ENCODE assay signal across 8 cellular contexts in genomic region chr15:78241017-78241416, GRCh38. TPM values are rescaled to one million over a fixed set of nuclear protein-coding genes. Genes with fewer than 3 reads are reported as not detected.
DNase-seq lines count a peak whose midpoint lies in the region; ATAC-seq and TF ChIP-seq lines count a peak whose summit lies in the region.

No MANE protein-coding gene starts in this region.

- no peaks in the 10 kb centered on the region for H3K27me3 Mint-ChIP-seq in activated T-cell treated with anti-CD3 and anti-CD28 coated beads, Interleukin-2, amount 50 U/mL, for 4 hours (ENCODE audit: low read depth)
- H3K27me3 Mint-ChIP-seq in nephron progenitor cell (ENCODE audit: low read depth, poor library complexity) = peaks cover 27% of the 10 kb centered on the region

- no peak overlapping the region for H3K27ac ChIP-seq in PC-3 (ENCODE audit: low read length)
- no peak overlapping the region for H3K27ac ChIP-seq in fibroblast of lung (ENCODE audit: insufficient read depth, low read length)

- peak; percentile 78 for TF ChIP-seq CTCF in PC-3 (conservative IDR thresholded peaks at IDR 0.05; ENCODE audit: low read depth, low read length)
- TF ChIP-seq CTCF in fibroblast of lung (conservative IDR thresholded peaks at IDR 0.05 in 1 of 2, IDR thresholded peaks at IDR 0.05 in 1 of 2; ENCODE audit: low read depth in 1 of 2, low read length in 2 of 2) = peak; percentile 81 to 88
- peak; percentile 83 for TF ChIP-seq CTCF in nephron progenitor cell (IDR thresholded peaks at IDR 0.05)

- peaks cover 2% of the 10 kb centered on the region for H3K4me1 Mint-ChIP-seq in activated T-cell treated with anti-CD3 and anti-CD28 coated beads, Interleukin-2, amount 50 U/mL, for 4 hours (ENCODE audit: low read depth)
- H3K4me1 Mint-ChIP-seq in nephron progenitor cell = peaks cover 40% of the 10 kb centered on the region

- peak overlapping the region; percentile 66 for H2AFZ ChIP-seq in PC-3 (ENCODE audit: low read length)
- no peak overlapping the region for H2AFZ ChIP-seq in fibroblast of lung (ENCODE audit: low read length)

- H3K36me3 ChIP-seq in PC-3 (ENCODE audit: low read depth, low read length) (no peaks in the 10 kb centered on the region), fibroblast of lung (ENCODE audit: control insufficient read depth, insufficient read depth, low read length) (no peaks in the 10 kb centered on the region)

- H3K27me3 ChIP-seq in PC-3 (ENCODE audit: low read length) = no peaks in the 10 kb centered on the region
- peaks cover 3% of the 10 kb centered on the region for H3K27me3 ChIP-seq in fibroblast of lung (ENCODE audit: control insufficient read depth, insufficient read depth, low read length)

- POLR2A ChIA-PET in PC-3 (lab: Charles Lee; ENCODE audit: unreplicated experiment) = no interaction called here

- H3K27ac Mint-ChIP-seq in nephron progenitor cell = no peak overlapping the region

- H3K36me3 Mint-ChIP-seq in activated T-cell treated with anti-CD3 and anti-CD28 coated beads, Interleukin-2, amount 50 U/mL, for 4 hours (ENCODE audit: insufficient read depth) = no peaks in the 10 kb centered on the region
- H3K36me3 Mint-ChIP-seq in nephron progenitor cell (ENCODE audit: low read depth) = no peaks in the 10 kb centered on the region

- H3K4me3 ChIP-seq in PC-3 (ENCODE audit: low read length) (no peak overlapping the region), fibroblast of lung (replicated peaks in 1 of 4; ENCODE audit: control extremely low read depth in 1 of 4, insufficient read depth in 1 of 4, low read depth in 3 of 4, low read length in 4 of 4) (no peak overlapping the region)

- no peak overlapping the region for H3K4me3 Mint-ChIP-seq in activated T-cell treated with anti-CD3 and anti-CD28 coated beads, Interleukin-2, amount 50 U/mL, for 4 hours
- no peak overlapping the region for H3K4me3 Mint-ChIP-seq in nephron progenitor cell

- no peaks in the 10 kb centered on the region for H3K4me1 ChIP-seq in PC-3 (ENCODE audit: insufficient read depth, low read length)
- H3K4me1 ChIP-seq in fibroblast of lung (ENCODE audit: control insufficient read depth, extremely low read depth, insufficient read depth, low read length) = no peaks in the 10 kb centered on the region

- intact Hi-C loops in PC-3 (cut with micrococcal nuclease) = loop anchor here (1.0 to 5.0 kb wide), 4 partner anchors 44 to 128 kb away; partner anchors contain the start of gene CIB2

- no TSS peak for BruUV-seq in PC-3 (replicated peaks; lab: Mats Ljungman, UMichigan)

- H3K9me3 ChIP-seq in PC-3 (ENCODE audit: low read length) (no peaks in the 10 kb centered on the region), fibroblast of lung (ENCODE audit: control insufficient read depth, insufficient read depth, low read depth, low read length) (no peaks in the 10 kb centered on the region)

- CTCF ChIA-PET in PC-3 (lab: Charles Lee) = interaction anchor here (1.2 kb wide), 1 partner anchor 63 kb away, joined by 5 read pairs; no protein-coding TSS in a partner anchor

- peak; percentile 69 for DNase-seq in DMS114 treated with DMSO at 0.1 percent for 48 hours (lab: John Stamatoyannopoulos, UW; ENCODE audit: unreplicated experiment)
- peak; percentile 42 for DNase-seq in HS-27A (ENCODE audit: low read depth)
- peak; percentile 81 for DNase-seq in PC-3
- peak; percentile 82 for DNase-seq in activated T-cell treated with anti-CD3 and anti-CD28 coated beads, Interleukin-2, amount 50 U/mL, for 4 hours
- peak; percentile 47 to 72 for DNase-seq in fibroblast of lung (ENCODE audit: low read depth in 2 of 2)
- DNase-seq in nephron progenitor cell = peak; percentile 94
- peak; percentile 37 to 83 (median 70) for DNase-seq in stimulated activated naive CD4-positive, alpha-beta T cell (lab: John Stamatoyannopoulos, UW)

- no peaks in the 10 kb centered on the region for H3K79me2 ChIP-seq in PC-3 (ENCODE audit: low read length)
- no peaks in the 10 kb centered on the region for H3K79me2 ChIP-seq in fibroblast of lung (ENCODE audit: control insufficient read depth, insufficient read depth, low read length)

- H3K9me2 ChIP-seq in PC-3 (replicated peaks; ENCODE audit: low read length) = no peaks in the 10 kb centered on the region

- H3F3A ChIP-seq in PC-3 (ENCODE audit: low read length, unreplicated experiment) = no peaks in the 10 kb centered on the region

- ATAC-seq in PC-3 = peak; percentile 98
- peak; percentile 90 to 91 for ATAC-seq in activated T-cell treated with anti-CD3 and anti-CD28 coated beads, Interleukin-2, amount 50 U/mL, for 4 hours
- no peak for ATAC-seq in GM21576 (IDR thresholded peaks at IDR 0.05; ENCODE audit: unreplicated experiment)

- H3K9me3 Mint-ChIP-seq in activated T-cell treated with anti-CD3 and anti-CD28 coated beads, Interleukin-2, amount 50 U/mL, for 4 hours = no peaks in the 10 kb centered on the region
- peaks cover 5% of the 10 kb centered on the region for H3K9me3 Mint-ChIP-seq in nephron progenitor cell

- H3K9ac ChIP-seq in PC-3 (ENCODE audit: low read length) (no peak overlapping the region), fibroblast of lung (ENCODE audit: insufficient read depth, low read length) (no peak overlapping the region)

- H4K20me1 ChIP-seq in PC-3 (ENCODE audit: low read length) = no peaks in the 10 kb centered on the region
- H4K20me1 ChIP-seq in fibroblast of lung (ENCODE audit: control insufficient read depth, extremely low read depth, insufficient read depth, low read length) = no peaks in the 10 kb centered on the region

- H3K4me2 ChIP-seq in PC-3 (ENCODE audit: low read length) = no peak overlapping the region
- H3K4me2 ChIP-seq in fibroblast of lung (ENCODE audit: extremely low read depth, insufficient read depth, low read length) = no peak overlapping the region

RNA-seq across cellular contexts. Expression of gene ACSBG1, which starts 6.7 kb away (rescaled TPM):
- total RNA-seq in PC-3 (2014; rRNA removed) (0.36 and 0.40 TPM in 2 replicates), fibroblast of lung (not detected in 2 replicates)
- total RNA-seq in activated T-cell treated with anti-CD3 and anti-CD28 coated beads, Interleukin-2, amount 50 U/mL, for 4 hours = not detected
- polyA plus RNA-seq in fibroblast of lung = not detected in 2 replicates
- 0.02 TPM in 1 of 2 replicates, not detected in the other for polyA plus RNA-seq in fibroblast of lung (2012)
- polyA minus RNA-seq in fibroblast of lung (ENCODE audit: low replicate concordance) = 3.1 TPM in 1 of 2 replicates, not detected in the other

RNA-seq across cellular contexts. Expression of gene DNAJA4, which starts 23.3 kb away (rescaled TPM):
- total RNA-seq in PC-3 (2014; rRNA removed) (1.3 and 5.4 TPM in 2 replicates), fibroblast of lung (4.1 and 7.9 TPM in 2 replicates)
- total RNA-seq in activated T-cell treated with anti-CD3 and anti-CD28 coated beads, Interleukin-2, amount 50 U/mL, for 4 hours = 10 to 100 TPM; 39.0 to 42.2 (median 42.0) TPM
- polyA plus RNA-seq in fibroblast of lung = 2.3 and 3.1 TPM in 2 replicates
- 2.0 and 2.7 TPM in 2 replicates for polyA plus RNA-seq in fibroblast of lung (2012)
- polyA minus RNA-seq in fibroblast of lung (ENCODE audit: low replicate concordance) = 0.41 and 0.43 TPM in 2 replicates

RNA-seq across cellular contexts. Expression of gene SKIC8, which starts 58.4 kb away (rescaled TPM):
- 54.7 and 56.1 TPM in 2 replicates for total RNA-seq in PC-3 (2014; rRNA removed)
- 10 to 100 TPM; 52.8 to 54.5 (median 53.6) TPM for total RNA-seq in activated T-cell treated with anti-CD3 and anti-CD28 coated beads, Interleukin-2, amount 50 U/mL, for 4 hours
- 47.1 and 49.1 TPM in 2 replicates for total RNA-seq in fibroblast of lung
- 82.2 and 84.5 TPM in 2 replicates for polyA plus RNA-seq in fibroblast of lung
- 50.0 and 53.5 TPM in 2 replicates for polyA plus RNA-seq in fibroblast of lung (2012)
- 27.4 and 48.6 TPM in 2 replicates for polyA minus RNA-seq in fibroblast of lung (ENCODE audit: low replicate concordance)

Comparison
In these comparisons a context has a peak if more than half of its experiments do, and no peak if none do; other contexts are left out.
1. DNase-seq: peak in every context shown above with its lines; median percentile 94 in nephron progenitor cell; 82 in activated T-cell treated with anti-CD3 and anti-CD28 coated beads, Interleukin-2, amount 50 U/mL, for 4 hours; 81 in PC-3; 70 in stimulated activated naive CD4-positive, alpha-beta T cell; 69 in DMS114 treated with DMSO at 0.1 percent for 48 hours; 60 in fibroblast of lung; 42 in HS-27A.